ENCODE assay signal across 15 cellular contexts in genomic region chr2:36659872-36660312, GRCh38. TPM values are rescaled to one million over a fixed set of nuclear protein-coding genes. Genes with fewer than 3 reads are reported as not detected.
A peak's percentile ranks its signal among the peaks of the same experiment; 100 is the strongest.
DNase-seq lines count a peak whose midpoint lies in the region; ATAC-seq and FAIRE-seq lines count a peak whose summit lies in the region.
"Had no signal": no experiment of that assay in that cellular context is flagged by ENCODE, and none has a peak within 500 bp of the region (broad histone marks: within the 10 kb centered on the region; RNA-seq: fewer than 3 reads in every experiment).

No MANE protein-coding gene starts in this region.

- no peak overlapping the region for H3K27ac Mint-ChIP-seq in activated CD4-positive, alpha-beta memory T cell treated with anti-CD3 and anti-CD28 coated beads, Interleukin-2, amount 10 ng/mL, durations not matched to agents 7 days and 5 days
- H3K27ac Mint-ChIP-seq: activated CD4-positive, alpha-beta T cell treated with anti-CD3 and anti-CD28 coated beads, Interleukin-2, amount 10 ng/mL, durations not matched to agents 7 days and 5 days had no signal

- H3K4me3 Mint-ChIP-seq in activated CD4-positive, alpha-beta memory T cell treated with anti-CD3 and anti-CD28 coated beads, Interleukin-2, amount 10 ng/mL, durations not matched to agents 7 days and 5 days: no peak overlapping the region
- H3K4me3 Mint-ChIP-seq: activated CD4-positive, alpha-beta T cell treated with anti-CD3 and anti-CD28 coated beads, Interleukin-2, amount 10 ng/mL, durations not matched to agents 7 days and 5 days; activated naive CD4-positive, alpha-beta T cell treated with anti-CD3 and anti-CD28 coated beads, Interleukin-2, amount 50 U/mL, for 24 hours had no signal

- peaks cover 3% of the 10 kb centered on the region for H3K27me3 Mint-ChIP-seq in activated CD4-positive, alpha-beta memory T cell treated with anti-CD3 and anti-CD28 coated beads, Interleukin-2, amount 10 ng/mL, durations not matched to agents 7 days and 5 days
- H3K27me3 Mint-ChIP-seq: activated CD4-positive, alpha-beta T cell treated with anti-CD3 and anti-CD28 coated beads, Interleukin-2, amount 10 ng/mL, durations not matched to agents 7 days and 5 days had no signal

- no peak for FAIRE-seq in frontal cortex (lab: Jason Lieb, UNC)

- ATAC-seq in GM19468 (IDR thresholded peaks at IDR 0.05; ENCODE audit: extremely low read depth, unreplicated experiment) (peak; percentile 63), HG03159 (IDR thresholded peaks at IDR 0.05; ENCODE audit: unreplicated experiment) (peak; percentile 57)

- H3K36me3 Mint-ChIP-seq in activated CD4-positive, alpha-beta memory T cell treated with anti-CD3 and anti-CD28 coated beads, Interleukin-2, amount 10 ng/mL, durations not matched to agents 7 days and 5 days (ENCODE audit: low read depth): no peaks in the 10 kb centered on the region
- H3K36me3 Mint-ChIP-seq: activated naive CD4-positive, alpha-beta T cell treated with anti-CD3 and anti-CD28 coated beads, Interleukin-2, amount 50 U/mL, for 24 hours had no signal

- CTCF ChIA-PET in activated CD4-positive, alpha-beta memory T cell treated with anti-CD3 and anti-CD28 coated beads, Interleukin-2, amount 10 ng/mL, durations not matched to agents 7 days and 5 days (lab: Charles Lee): no interaction called here

- POLR2A ChIA-PET in activated CD4-positive, alpha-beta memory T cell treated with anti-CD3 and anti-CD28 coated beads, Interleukin-2, amount 10 ng/mL, durations not matched to agents 7 days and 5 days (lab: Charles Lee): no interaction called here

- no peaks in the 10 kb centered on the region for H3K9me3 Mint-ChIP-seq in activated CD4-positive, alpha-beta memory T cell treated with anti-CD3 and anti-CD28 coated beads, Interleukin-2, amount 10 ng/mL, durations not matched to agents 7 days and 5 days
- H3K9me3 Mint-ChIP-seq: activated CD4-positive, alpha-beta T cell treated with anti-CD3 and anti-CD28 coated beads, Interleukin-2, amount 10 ng/mL, durations not matched to agents 7 days and 5 days; activated naive CD4-positive, alpha-beta T cell treated with anti-CD3 and anti-CD28 coated beads, Interleukin-2, amount 50 U/mL, for 24 hours had no signal

- no peaks in the 10 kb centered on the region for H3K4me1 Mint-ChIP-seq in activated CD4-positive, alpha-beta memory T cell treated with anti-CD3 and anti-CD28 coated beads, Interleukin-2, amount 10 ng/mL, durations not matched to agents 7 days and 5 days
- H3K4me1 Mint-ChIP-seq: activated CD4-positive, alpha-beta T cell treated with anti-CD3 and anti-CD28 coated beads, Interleukin-2, amount 10 ng/mL, durations not matched to agents 7 days and 5 days; activated naive CD4-positive, alpha-beta T cell treated with anti-CD3 and anti-CD28 coated beads, Interleukin-2, amount 50 U/mL, for 24 hours had no signal

- DNase-seq in AG08395 (ENCODE audit: low spot score) (peak; percentile 42), astrocyte of the hippocampus (ENCODE audit: low read depth, low spot score) (peak; percentile 44), NCI-H2196 (lab: John Stamatoyannopoulos, UW; ENCODE audit: unreplicated experiment) (no peak), frontal cortex (ENCODE audit: low spot score in 2 of 2) (no peak)
- DNase-seq in central memory CD4-positive, alpha-beta T cell: no peak
- no peak for DNase-seq in activated CD4-positive, alpha-beta memory T cell treated with anti-CD3 and anti-CD28 coated beads, Interleukin-2, amount 10 ng/mL, durations not matched to agents 7 days and 5 days
- DNase-seq: activated CD4-positive, alpha-beta T cell treated with anti-CD3 and anti-CD28 coated beads, Interleukin-2, amount 10 ng/mL, durations not matched to agents 7 days and 5 days; cortex of kidney; NCI-H345; SHP77 treated with DMSO at 0.1 percent for 48 hours; stimulated activated CD4-positive, alpha-beta T cell treated with anti-CD3 and anti-CD28 coated beads, Interleukin-15, amount 100 ng/mL, for 24 hours had no signal

RNA-seq across cellular contexts. Expression of gene VIT, which starts 36.6 kb away (rescaled TPM):
- total RNA-seq in frontal cortex: 0.41 TPM
- not detected for total RNA-seq in activated CD4-positive, alpha-beta memory T cell treated with anti-CD3 and anti-CD28 coated beads, Interleukin-2, amount 10 ng/mL, durations not matched to agents 7 days and 5 days
- total RNA-seq: activated CD4-positive, alpha-beta T cell treated with anti-CD3 and anti-CD28 coated beads, Interleukin-2, amount 10 ng/mL, durations not matched to agents 7 days and 5 days; glomerular endothelial cell had no signal

Comparison
In these comparisons a context has a peak if more than half of its experiments do, and no peak if none do; other contexts are left out.
1. DNase-seq: peak in AG08395 (single experiment) and astrocyte of the hippocampus (single experiment); none in central memory CD4-positive, alpha-beta T cell (single experiment), NCI-H2196 (single experiment), frontal cortex (0 of 2) and activated CD4-positive, alpha-beta memory T cell treated with anti-CD3 and anti-CD28 coated beads, Interleukin-2, amount 10 ng/mL, durations not matched to agents 7 days and 5 days (single experiment).